1 cellular context compared by ENCODE assay signal in genomic region chr22:31079095-31079642, GRCh38.
TF ChIP-seq lines count a peak whose summit lies in the region.

No MANE protein-coding gene starts in this region.

TF ChIP-seq in HepG2, 621 proteins besides CTCF, POLR2A, EP300 and RAD21 (continued from another document and continues in another):
- TF ChIP-seq FOXO4 (CRISPR knock-in tag; conservative IDR thresholded peaks at IDR 0.05) (no peak), ZNF619 (CRISPR knock-in tag; IDR thresholded peaks at IDR 0.05) (peak; percentile 85; the same call in 1 of the 2 replicates), NR2F1 (CRISPR knock-in tag; IDR thresholded peaks at IDR 0.05) (no peak), SNRNP70 (IDR thresholded peaks at IDR 0.05; ENCODE audit: low read depth, low read length) (no peak), LBX2 (CRISPR knock-in tag; IDR thresholded peaks at IDR 0.05; ENCODE audit: borderline replicate concordance) (no peak), KAT2B (IDR thresholded peaks at IDR 0.05; ENCODE audit: borderline replicate concordance, low read depth, low read length) (no peak), STAT6 (CRISPR knock-in tag; IDR thresholded peaks at IDR 0.05; ENCODE audit: borderline replicate concordance) (peak; percentile 63; the same call in 1 of the 2 replicates), HNRNPL (IDR thresholded peaks at IDR 0.05; ENCODE audit: low read depth, low read length) (no peak), RERE (CRISPR knock-in tag; IDR thresholded peaks at IDR 0.05; ENCODE audit: low read depth) (peak; percentile 28; the same call in 1 of the 2 replicates), ZBTB8A (CRISPR knock-in tag; IDR thresholded peaks at IDR 0.05; ENCODE audit: borderline replicate concordance, low read depth) (no peak), PAWR (CRISPR knock-in tag; IDR thresholded peaks at IDR 0.05; ENCODE audit: borderline replicate concordance) (no peak), ZNF710 (CRISPR knock-in tag; IDR thresholded peaks at IDR 0.05; ENCODE audit: borderline replicate concordance) (no peak), SALL1 (CRISPR knock-in tag; IDR thresholded peaks at IDR 0.05) (peak; percentile 79), ZBTB43 (CRISPR knock-in tag; conservative IDR thresholded peaks at IDR 0.05) (0 out of 2 replicates have a peak, but pooled peaks have one; percentile 67), HNF1B (CRISPR knock-in tag; IDR thresholded peaks at IDR 0.05) (no peak), ZNF549 (CRISPR knock-in tag; IDR thresholded peaks at IDR 0.05) (peak; percentile 86), ZNF572 (CRISPR knock-in tag; IDR thresholded peaks at IDR 0.05) (no peak), DRAP1 (CRISPR knock-in tag; IDR thresholded peaks at IDR 0.05) (no peak), ATM (IDR thresholded peaks at IDR 0.05; ENCODE audit: borderline replicate concordance) (no peak), PCBP2 (optimal IDR thresholded peaks at IDR 0.05; ENCODE audit: low read depth, low read length, poor library complexity, severe bottlenecking) (no peak), EEA1 (CRISPR knock-in tag; IDR thresholded peaks at IDR 0.05; ENCODE audit: borderline replicate concordance) (no peak), MZF1 (CRISPR knock-in tag; IDR thresholded peaks at IDR 0.05; ENCODE audit: borderline replicate concordance) (no peak), ZNF274 (CRISPR knock-in tag; IDR thresholded peaks at IDR 0.05) (0 out of 2 replicates have a peak, but pooled peaks have one; percentile 14), ZFP90 (CRISPR knock-in tag; IDR thresholded peaks at IDR 0.05; ENCODE audit: borderline replicate concordance) (peak; percentile 65; the same call in 1 of the 2 replicates), PBX2 (CRISPR knock-in tag; IDR thresholded peaks at IDR 0.05) (peak; percentile 88), ZNF713 (CRISPR knock-in tag; IDR thresholded peaks at IDR 0.05) (no peak), FOSL2 (CRISPR knock-in tag; IDR thresholded peaks at IDR 0.05) (peak; percentile 67), ZNF770 (CRISPR knock-in tag; IDR thresholded peaks at IDR 0.05) (no peak), ZBTB49 (CRISPR knock-in tag; IDR thresholded peaks at IDR 0.05; ENCODE audit: borderline replicate concordance) (no peak), HNRNPK (IDR thresholded peaks at IDR 0.05; ENCODE audit: low read depth, low read length, poor library complexity, severe bottlenecking) (no peak), MED13 (CRISPR knock-in tag; IDR thresholded peaks at IDR 0.05) (no peak), NFATC3 (CRISPR knock-in tag; IDR thresholded peaks at IDR 0.05) (no peak), FOXK1 (CRISPR knock-in tag; IDR thresholded peaks at IDR 0.05; ENCODE audit: borderline replicate concordance, low read depth) (peak; percentile 73; the same call in 1 of the 2 replicates), ELF3 (CRISPR knock-in tag; IDR thresholded peaks at IDR 0.05) (peak; percentile 36; the same call in 1 of the 2 replicates)
